In the genomic region with DNA sequence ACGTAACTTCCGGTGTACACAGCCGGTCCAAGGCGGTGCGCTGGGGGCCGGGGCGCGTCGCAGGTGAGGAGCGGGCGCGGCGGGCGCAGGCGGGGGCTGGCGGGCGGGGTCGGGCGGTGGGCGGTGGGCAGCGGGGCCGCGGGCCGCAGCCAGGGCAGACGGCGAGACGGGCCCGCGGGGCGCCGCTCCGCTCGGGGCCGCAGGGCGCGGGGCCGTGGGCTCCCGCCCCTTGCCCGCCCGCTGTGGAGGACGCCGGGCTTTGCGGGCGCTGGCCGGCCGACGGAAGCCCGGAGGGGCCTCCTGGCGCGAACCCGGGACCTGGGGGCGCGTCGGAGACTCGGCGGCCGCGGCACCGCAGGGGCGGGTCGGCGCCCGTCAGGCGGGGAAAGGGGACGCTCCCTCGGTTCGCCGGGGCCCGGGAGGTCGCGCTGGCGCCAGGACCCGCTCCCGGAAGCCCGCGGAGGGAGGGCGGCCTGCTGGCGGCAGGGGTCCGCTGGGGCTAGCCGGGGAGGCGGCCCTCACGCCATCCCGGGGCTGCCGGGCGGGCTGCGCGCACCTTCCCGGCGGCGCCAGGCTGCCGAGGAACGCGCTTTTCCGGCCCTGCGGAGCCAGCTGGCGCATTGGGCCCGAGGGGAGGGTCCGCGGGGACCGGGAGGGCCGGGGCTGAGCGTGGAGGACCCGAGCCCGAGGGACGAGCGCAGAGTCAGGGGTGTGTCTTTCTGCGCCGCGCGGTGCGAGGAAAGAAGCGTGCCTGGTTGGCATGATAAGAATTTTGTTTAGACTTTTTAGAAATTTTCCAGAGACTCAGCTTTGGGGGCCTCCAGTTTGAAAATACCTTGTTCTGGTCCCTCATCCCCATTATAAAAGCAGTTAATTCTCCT, we compare ENCODE assay signal across 8 cellular contexts. TPM values are rescaled to one million over a fixed set of nuclear protein-coding genes. Genes with fewer than 3 reads are reported as not detected.
DNase-seq lines count a peak whose midpoint lies in the region; ATAC-seq, FAIRE-seq and TF ChIP-seq lines count a peak whose summit lies in the region.

A gene with protein sequence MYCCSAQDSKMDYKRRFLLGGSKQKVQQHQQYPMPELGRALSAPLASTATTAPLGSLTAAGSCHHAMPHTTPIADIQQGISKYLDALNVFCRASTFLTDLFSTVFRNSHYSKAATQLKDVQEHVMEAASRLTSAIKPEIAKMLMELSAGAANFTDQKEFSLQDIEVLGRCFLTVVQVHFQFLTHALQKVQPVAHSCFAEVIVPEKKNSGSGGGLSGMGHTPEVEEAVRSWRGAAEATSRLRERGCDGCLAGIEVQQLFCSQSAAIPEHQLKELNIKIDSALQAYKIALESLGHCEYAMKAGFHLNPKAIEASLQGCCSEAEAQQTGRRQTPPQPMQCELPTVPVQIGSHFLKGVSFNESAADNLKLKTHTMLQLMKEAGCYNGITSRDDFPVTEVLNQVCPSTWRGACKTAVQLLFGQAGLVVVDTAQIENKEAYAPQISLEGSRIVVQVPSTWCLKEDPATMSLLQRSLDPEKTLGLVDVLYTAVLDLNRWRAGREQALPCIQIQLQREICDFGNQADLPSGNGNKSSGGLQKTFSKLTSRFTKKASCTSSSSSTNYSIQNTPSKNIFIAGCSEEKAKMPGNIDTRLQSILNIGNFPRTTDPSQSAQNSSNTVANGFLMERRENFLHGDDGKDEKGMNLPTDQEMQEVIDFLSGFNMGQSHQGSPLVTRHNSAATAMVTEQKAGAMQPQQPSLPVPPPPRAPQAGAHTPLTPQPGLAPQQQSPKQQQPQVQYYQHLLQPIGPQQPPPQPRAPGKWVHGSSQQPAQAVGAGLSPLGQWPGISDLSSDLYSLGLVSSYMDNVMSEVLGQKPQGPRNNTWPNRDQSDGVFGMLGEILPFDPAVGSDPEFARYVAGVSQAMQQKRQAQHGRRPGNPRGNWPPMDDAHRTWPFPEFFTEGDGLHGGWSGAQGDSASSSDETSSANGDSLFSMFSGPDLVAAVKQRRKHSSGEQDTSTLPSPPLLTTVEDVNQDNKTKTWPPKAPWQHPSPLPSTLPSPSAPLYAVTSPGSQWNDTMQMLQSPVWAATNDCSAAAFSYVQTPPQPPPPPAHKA (N-terminal part only) (plus strand): TSS at position 3 of the 881 bp plus-strand sequence. CDS start 45,920 bp downstream, outside the sequence.

- FAIRE-seq in small intestine (lab: Jason Lieb, UNC), result no peak

- peak within 1 kb of the TSS; percentile 63 for H3K27ac ChIP-seq in HL-60 (replicated peaks)
- H3K27ac ChIP-seq in brain microvascular endothelial cell, result peak within 1 kb of the TSS; percentile 79
- no peak within 1 kb of the TSS for H3K27ac ChIP-seq in iPS-20b (ENCODE audit: low read length)
- H3K27ac ChIP-seq in small intestine (ENCODE audit: low read depth in 1 of 2, low read length in 1 of 2), result peak within 1 kb of the TSS; percentile 51 to 75

- DNase-seq in D341Med (ENCODE audit: low spot score), result peak; percentile 95
- DNase-seq in HL-60 (ENCODE audit: low read depth in 1 of 2, low spot score in 1 of 2), result peak; percentile 21 to 77
- DNase-seq in brain microvascular endothelial cell, result no peak
- DNase-seq in small intestine, result peak; percentile 81
- DNase-seq in ecto neural progenitor cell (ENCODE audit: low spot score), result no peak

- no peak for TF ChIP-seq CTCF in HL-60 (IDR thresholded peaks at IDR 0.05; ENCODE audit: insufficient read depth, low read length)
- no peak for TF ChIP-seq CTCF in brain microvascular endothelial cell (IDR thresholded peaks at IDR 0.05; ENCODE audit: low read depth, low read length, missing control alignments)

- peak; percentile 37 for ATAC-seq in GM21367 (IDR thresholded peaks at IDR 0.05; ENCODE audit: unreplicated experiment)

- H3K9ac ChIP-seq in iPS-20b (ENCODE audit: low read depth, low read length), result peak within 1 kb of the TSS; percentile 92

- H3K4me1 ChIP-seq in iPS-20b (ENCODE audit: insufficient read depth, low read length) (no peaks in the 10 kb centered on the region), small intestine (ENCODE audit: control insufficient read depth in 2 of 2, insufficient read depth in 1 of 2, low read depth in 1 of 2, low read length in 1 of 2) (no peaks in the 10 kb centered on the region)

- H3K9me3 ChIP-seq in iPS-20b (ENCODE audit: insufficient read depth, low read depth, low read length) (no peaks in the 10 kb centered on the region), small intestine (ENCODE audit: control insufficient read depth, low read depth) (no peaks in the 10 kb centered on the region)

- peak within 1 kb of the TSS; percentile 94 for H3K27ac Mint-ChIP-seq in T-helper 1 cell treated with Interleukin-12 subunit alpha and Interleukin-12 subunit beta and Interleukin-4 antibody, amounts not matched to agents 30 μg/mL and 1 μg/mL, for 36 hours

- 0 to 1% (median 0%) methylated on average over 28 to 112 of the region's 112 CpGs for WGBS in small intestine, 3 donors

- H3K4me3 Mint-ChIP-seq in T-helper 1 cell treated with Interleukin-12 subunit alpha and Interleukin-12 subunit beta and Interleukin-4 antibody, amounts not matched to agents 30 μg/mL and 1 μg/mL, for 36 hours, result peak within 1 kb of the TSS; percentile 95

- H3K4me3 ChIP-seq in HL-60 (replicated peaks; ENCODE audit: insufficient read depth, low read length) (peak within 1 kb of the TSS; percentile 82), brain microvascular endothelial cell (ENCODE audit: low read depth, low read length) (peak within 1 kb of the TSS; percentile 74), iPS-20b (ENCODE audit: low read length) (peak within 1 kb of the TSS; percentile 99), small intestine (ENCODE audit: low read depth in 1 of 2, low read length in 2 of 2) (peak within 1 kb of the TSS; percentile 84 to 92)

- H3K27me3 ChIP-seq in HL-60 (ENCODE audit: insufficient read depth, poor library complexity, severe bottlenecking) (no peaks in the 10 kb centered on the region), brain microvascular endothelial cell (replicated peaks) (no peaks in the 10 kb centered on the region), iPS-20b (ENCODE audit: insufficient read depth, low read length) (no peaks in the 10 kb centered on the region), small intestine (ENCODE audit: control insufficient read depth in 2 of 2, insufficient read depth in 2 of 2, low read length in 2 of 2) (no peaks in the 10 kb centered on the region)

- in situ Hi-C loops in brain microvascular endothelial cell (cut with HindIII; ENCODE audit: low pct_ligation_motif_present, low sequenced_read_pairs), result no loop called here

- H3K36me3 ChIP-seq in brain microvascular endothelial cell (replicated peaks), result no peaks in the 10 kb centered on the region
- no peaks in the 10 kb centered on the region for H3K36me3 ChIP-seq in iPS-20b (ENCODE audit: insufficient read depth, low read depth, low read length)
- no peaks in the 10 kb centered on the region for H3K36me3 ChIP-seq in small intestine (ENCODE audit: control insufficient read depth in 2 of 2, insufficient read depth in 2 of 2, low read length in 2 of 2)

- H3K9me3 Mint-ChIP-seq in T-helper 1 cell treated with Interleukin-12 subunit alpha and Interleukin-12 subunit beta and Interleukin-4 antibody, amounts not matched to agents 30 μg/mL and 1 μg/mL, for 36 hours, result no peaks in the 10 kb centered on the region

- H3K27me3 Mint-ChIP-seq in T-helper 1 cell treated with Interleukin-12 subunit alpha and Interleukin-12 subunit beta and Interleukin-4 antibody, amounts not matched to agents 30 μg/mL and 1 μg/mL, for 36 hours (ENCODE audit: low read depth), result no peaks in the 10 kb centered on the region

- peaks cover 9% of the 10 kb centered on the region for H3K4me1 Mint-ChIP-seq in T-helper 1 cell treated with Interleukin-12 subunit alpha and Interleukin-12 subunit beta and Interleukin-4 antibody, amounts not matched to agents 30 μg/mL and 1 μg/mL, for 36 hours (ENCODE audit: low read depth)

- peaks cover 3% of the 10 kb centered on the region for H3K36me3 Mint-ChIP-seq in T-helper 1 cell treated with Interleukin-12 subunit alpha and Interleukin-12 subunit beta and Interleukin-4 antibody, amounts not matched to agents 30 μg/mL and 1 μg/mL, for 36 hours (ENCODE audit: low read depth)

RNA-seq across cellular contexts. Expression of the gene that starts here (rescaled TPM):
- 10 to 100 TPM in 1 of 3 donors, 1 to 10 TPM in 2; 2.7 to 10.9 (median 3.0) TPM for polyA plus RNA-seq in small intestine

Comparison
In these comparisons a context has a peak if more than half of its experiments do, and no peak if none do; other contexts are left out.
1. DNase-seq: peak in D341Med (single experiment), HL-60 (2 of 2) and small intestine (single experiment); none in brain microvascular endothelial cell (single experiment) and ecto neural progenitor cell (single experiment).
2. Peak in every context shown above with its lines, with median percentiles within 50 percentile points of each other: H3K4me3 ChIP-seq.